ENCODE assay signal across 13 cellular contexts in genomic region chr2:116719841-116720240, GRCh38.
DNase-seq lines count a peak whose midpoint lies in the region; ATAC-seq lines count a peak whose summit lies in the region.
"Had no signal": no experiment of that assay in that cellular context is flagged by ENCODE, and none has a peak within 500 bp of the region (broad histone marks: within the 10 kb centered on the region; RNA-seq: fewer than 3 reads in every experiment).

No MANE protein-coding gene starts in this region.

- no peaks in the 10 kb centered on the region for H3K36me3 Mint-ChIP-seq in activated T-cell treated with anti-CD3 and anti-CD28 coated beads, Interleukin-2, amount 50 U/mL, for 72 hours (ENCODE audit: insufficient read depth in 2 of 2)
- H3K36me3 Mint-ChIP-seq: activated naive CD4-positive, alpha-beta T cell treated with anti-CD3 and anti-CD28 coated beads, Interleukin-2, amount 10 ng/mL, durations not matched to agents 7 days and 5 days had no signal

- H3K27ac Mint-ChIP-seq in activated T-cell treated with anti-CD3 and anti-CD28 coated beads, Interleukin-2, amount 50 U/mL, for 72 hours, result no peak overlapping the region
- H3K27ac Mint-ChIP-seq: activated CD8-positive, alpha-beta T cell treated with anti-CD3 and anti-CD28 coated beads for 36 hours; activated naive CD4-positive, alpha-beta T cell treated with anti-CD3 and anti-CD28 coated beads, Interleukin-2, amount 10 ng/mL, durations not matched to agents 7 days and 5 days had no signal

- DNase-seq in Caki2 (ENCODE audit: low read depth) (peak; percentile 12), NCI-H1417 treated with DMSO at 0.1 percent for 48 hours (lab: John Stamatoyannopoulos, UW) (peak; percentile 24), OCI-M1 (lab: John Stamatoyannopoulos, UW) (peak; percentile 2), epithelial cell of prostate (ENCODE audit: low read depth, low spot score) (peak; percentile 12), AML-193 (lab: John Stamatoyannopoulos, UW) (no peak), HT-29 (ENCODE audit: low spot score) (no peak)
- no peak for DNase-seq in activated T-cell treated with anti-CD3 and anti-CD28 coated beads, Interleukin-2, amount 50 U/mL, for 72 hours
- no peak for DNase-seq in activated CD4-positive, alpha-beta T cell treated with anti-CD3 and anti-CD28 coated beads, Interleukin-2, amount 50 U/mL, for 48 hours
- DNase-seq: activated CD8-positive, alpha-beta T cell treated with anti-CD3 and anti-CD28 coated beads for 36 hours; activated naive CD4-positive, alpha-beta T cell treated with anti-CD3 and anti-CD28 coated beads, Interleukin-2, amount 10 ng/mL, durations not matched to agents 7 days and 5 days; T-helper 9 cell had no signal

- peaks cover 4 to 5% of the 10 kb centered on the region in 2 donors for H3K9me3 Mint-ChIP-seq in activated T-cell treated with anti-CD3 and anti-CD28 coated beads, Interleukin-2, amount 50 U/mL, for 72 hours

- in situ Hi-C loops in Caki2 (cut with HindIII; ENCODE audit: low pct_unique_long_range_greater_than_20kb, low sequenced_read_pairs), result no loop called here

- no peaks in the 10 kb centered on the region for H3K27me3 Mint-ChIP-seq in activated T-cell treated with anti-CD3 and anti-CD28 coated beads, Interleukin-2, amount 50 U/mL, for 72 hours (ENCODE audit: low read depth)
- H3K27me3 Mint-ChIP-seq: activated CD8-positive, alpha-beta T cell treated with anti-CD3 and anti-CD28 coated beads for 36 hours; activated naive CD4-positive, alpha-beta T cell treated with anti-CD3 and anti-CD28 coated beads, Interleukin-2, amount 10 ng/mL, durations not matched to agents 7 days and 5 days had no signal

- no peak for ATAC-seq in activated T-cell treated with anti-CD3 and anti-CD28 coated beads, Interleukin-2, amount 50 U/mL, for 72 hours (replicated peaks in 1 of 2)
- ATAC-seq: activated CD8-positive, alpha-beta T cell treated with anti-CD3 and anti-CD28 coated beads for 36 hours had no signal

- no peak overlapping the region for H3K4me3 Mint-ChIP-seq in activated T-cell treated with anti-CD3 and anti-CD28 coated beads, Interleukin-2, amount 50 U/mL, for 72 hours
- H3K4me3 Mint-ChIP-seq: activated CD8-positive, alpha-beta T cell treated with anti-CD3 and anti-CD28 coated beads for 36 hours; activated naive CD4-positive, alpha-beta T cell treated with anti-CD3 and anti-CD28 coated beads, Interleukin-2, amount 10 ng/mL, durations not matched to agents 7 days and 5 days had no signal

- H3K27ac ChIP-seq in epithelial cell of prostate, result no peak overlapping the region
- H3K27ac ChIP-seq: coronary artery, KMS-11 had no signal

- no peaks in the 10 kb centered on the region for H3K4me1 Mint-ChIP-seq in activated T-cell treated with anti-CD3 and anti-CD28 coated beads, Interleukin-2, amount 50 U/mL, for 72 hours (ENCODE audit: low read depth)
- H3K4me1 Mint-ChIP-seq: activated naive CD4-positive, alpha-beta T cell treated with anti-CD3 and anti-CD28 coated beads, Interleukin-2, amount 10 ng/mL, durations not matched to agents 7 days and 5 days had no signal

Comparison
In these comparisons a context has a peak if more than half of its experiments do, and no peak if none do; other contexts are left out.
1. DNase-seq: peak in Caki2 (single experiment), NCI-H1417 treated with DMSO at 0.1 percent for 48 hours (single experiment), OCI-M1 (single experiment) and epithelial cell of prostate (single experiment); none in activated T-cell treated with anti-CD3 and anti-CD28 coated beads, Interleukin-2, amount 50 U/mL, for 72 hours (0 of 2), AML-193 (0 of 2), activated CD4-positive, alpha-beta T cell treated with anti-CD3 and anti-CD28 coated beads, Interleukin-2, amount 50 U/mL, for 48 hours (0 of 2) and HT-29 (single experiment).